Comparison of ENCODE assay signal across 20 cellular contexts in the genomic region with DNA sequence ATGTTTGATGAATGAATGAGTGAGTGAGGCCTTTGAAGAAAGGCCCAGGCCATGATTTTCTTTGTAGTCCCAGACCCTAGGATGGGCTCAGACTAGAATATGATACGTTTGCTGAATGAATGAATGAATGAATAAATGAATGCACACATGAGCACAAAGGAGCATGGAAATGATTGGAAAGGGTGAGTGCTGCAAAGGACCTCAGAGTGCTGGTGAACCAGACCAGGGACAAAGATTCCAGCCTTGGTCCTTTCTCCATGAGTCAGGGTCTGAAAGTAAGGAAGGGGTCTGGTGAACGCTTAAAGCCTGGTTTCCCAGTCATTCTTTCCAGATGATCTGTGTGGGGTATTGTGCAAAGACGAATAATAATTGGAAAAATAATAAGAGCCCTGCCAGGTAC. TPM values are rescaled to one million over a fixed set of nuclear protein-coding genes. Genes with fewer than 3 reads are reported as not detected.
DNase-seq lines count a peak whose midpoint lies in the region; ATAC-seq, FAIRE-seq and TF ChIP-seq lines count a peak whose summit lies in the region.
"Had no signal": no experiment of that assay in that cellular context is flagged by ENCODE, and none has a peak within 500 bp of the region (broad histone marks: within the 10 kb centered on the region; RNA-seq: fewer than 3 reads in every experiment).

No MANE protein-coding gene starts in this region.

- no peak for TF ChIP-seq EP300 in K562 (IDR thresholded peaks at IDR 0.05; ENCODE audit: low read length)

- peaks cover 4% of the 10 kb centered on the region for H3K9me3 ChIP-seq in CD8-positive, alpha-beta memory T cell (ENCODE audit: low read length)
- H3K9me3 ChIP-seq in RWPE2 (ENCODE audit: severe bottlenecking) (peaks cover 17% of the 10 kb centered on the region), K562 (replicated peaks; ENCODE audit: control insufficient read depth, insufficient read depth, low read depth, low read length) (no peaks in the 10 kb centered on the region; the same call in none of the 2 replicates)
- H3K9me3 ChIP-seq: BE2C had no signal

- H3K9me3 Mint-ChIP-seq in CD8-positive, alpha-beta memory T cell: peaks cover 3 to 19% (median 17%) of the 10 kb centered on the region in 5 donors
- H3K9me3 Mint-ChIP-seq in naive thymus-derived CD8-positive, alpha-beta T cell: peaks cover 0 to 23% (median 20%) of the 10 kb centered on the region in 9 donors
- peaks cover 8 to 30% (median 22%) of the 10 kb centered on the region in 7 donors for H3K9me3 Mint-ChIP-seq in CD14-positive monocyte

- no peak overlapping the region for H3K4me2 ChIP-seq in K562 (ENCODE audit: insufficient read depth, low read length)
- H3K4me2 ChIP-seq: GM23338 had no signal

- peaks cover 5% of the 10 kb centered on the region for H3K9me1 ChIP-seq in K562 (ENCODE audit: control insufficient read depth, insufficient read depth, low read length)

- no peak overlapping the region for H3K27ac ChIP-seq in CD8-positive, alpha-beta memory T cell (ENCODE audit: low read depth, low read length)
- H3K27ac ChIP-seq in RWPE2 (ENCODE audit: poor library complexity, severe bottlenecking) (no peak overlapping the region), K562 (ENCODE audit: extremely low read depth, low read depth, low read length) (no peak overlapping the region)
- H3K27ac ChIP-seq: C4-2B had no signal

- no peak overlapping the region for H3K4me3 Mint-ChIP-seq in CD8-positive, alpha-beta memory T cell
- H3K4me3 Mint-ChIP-seq in naive thymus-derived CD8-positive, alpha-beta T cell: no peak overlapping the region
- peak overlapping the region in 1 of 2 donors; percentile 18 for H3K4me3 Mint-ChIP-seq in CD14-positive monocyte
- H3K4me3 Mint-ChIP-seq: CD4-positive, alpha-beta memory T cell; GM23338 had no signal

- H3K36me3 ChIP-seq in CD8-positive, alpha-beta memory T cell (ENCODE audit: insufficient read depth, low read length): no peaks in the 10 kb centered on the region
- H3K36me3 ChIP-seq in RWPE2 (ENCODE audit: low read depth) (no peaks in the 10 kb centered on the region), K562 (ENCODE audit: control insufficient read depth, insufficient read depth, low read length) (no peaks in the 10 kb centered on the region)
- H3K36me3 ChIP-seq: BE2C had no signal

- no peaks in the 10 kb centered on the region for H3K79me2 ChIP-seq in K562 (ENCODE audit: control insufficient read depth, insufficient read depth, low read length)

- TF ChIP-seq POLR2A in K562 (conservative IDR thresholded peaks at IDR 0.05): no peak

- H3K4me3 ChIP-seq in CD8-positive, alpha-beta memory T cell (ENCODE audit: low read length): no peak overlapping the region
- H3K4me3 ChIP-seq in RWPE2 (ENCODE audit: severe bottlenecking) (no peak overlapping the region), K562 (no peak overlapping the region)
- H3K4me3 ChIP-seq: GM23338 had no signal

- H3K4me1 ChIP-seq in CD8-positive, alpha-beta memory T cell (ENCODE audit: insufficient read depth, low read length): peaks cover 26% of the 10 kb centered on the region
- H3K4me1 ChIP-seq in RWPE2 (ENCODE audit: insufficient read depth, poor library complexity, severe bottlenecking) (peaks cover 17% of the 10 kb centered on the region), K562 (replicated peaks in 1 of 2; ENCODE audit: control insufficient read depth in 2 of 2, insufficient read depth in 2 of 2, low read length in 2 of 2) (peaks cover 24 to 29% of the 10 kb centered on the region in 2 experiments)
- H3K4me1 ChIP-seq: BE2C had no signal

- H3K27me3 ChIP-seq in CD8-positive, alpha-beta memory T cell (ENCODE audit: insufficient read depth, low read length, poor library complexity, severe bottlenecking): no peaks in the 10 kb centered on the region
- H3K27me3 ChIP-seq in RWPE2 (ENCODE audit: insufficient read depth, poor library complexity, severe bottlenecking): no peaks in the 10 kb centered on the region
- no peaks in the 10 kb centered on the region; a peak in 1 of 5 replicates for H3K27me3 ChIP-seq in K562 (ENCODE audit: control insufficient read depth in 2 of 2, insufficient read depth in 2 of 2, low read length in 2 of 2)
- H3K27me3 ChIP-seq: BE2C had no signal

- H3K4me1 Mint-ChIP-seq in CD8-positive, alpha-beta memory T cell: peaks cover 23 to 33% (median 32%) of the 10 kb centered on the region in 3 donors
- peaks cover 14 to 33% (median 30%) of the 10 kb centered on the region in 4 donors for H3K4me1 Mint-ChIP-seq in naive thymus-derived CD8-positive, alpha-beta T cell
- H3K4me1 Mint-ChIP-seq in CD14-positive monocyte: peaks cover 44% of the 10 kb centered on the region

- no peak overlapping the region for H3K9ac ChIP-seq in K562 (ENCODE audit: insufficient read depth in 1 of 2, low read depth in 2 of 2, low read length in 2 of 2)

- POLR2A ChIA-PET in CD8-positive, alpha-beta memory T cell (lab: Charles Lee): no interaction called here
- POLR2A ChIA-PET in K562 (lab: Yijun Ruan, JAX): interaction anchor here (0.6 to 1.1 kb wide), 2 partner anchors 29 to 453 kb away, joined by 3 to 4 read pairs; no protein-coding TSS in a partner anchor
- POLR2A ChIA-PET in naive thymus-derived CD8-positive, alpha-beta T cell (lab: Charles Lee): no interaction called here

- no peaks in the 10 kb centered on the region for H4K20me1 ChIP-seq in K562 (replicated peaks; ENCODE audit: control insufficient read depth, insufficient read depth, low read length)

- in situ Hi-C loops in K562 (cut with MboI): no loop called here

- no peaks in the 10 kb centered on the region for H3K27me3 Mint-ChIP-seq in CD8-positive, alpha-beta memory T cell
- H3K27me3 Mint-ChIP-seq in naive thymus-derived CD8-positive, alpha-beta T cell: no peaks in the 10 kb centered on the region
- peaks cover 8 to 39% (median 18%) of the 10 kb centered on the region in 3 donors for H3K27me3 Mint-ChIP-seq in CD14-positive monocyte (ENCODE audit: low read depth in 3 of 3)
- H3K27me3 Mint-ChIP-seq: CD4-positive, alpha-beta memory T cell had no signal

- 30% methylated on average over 3 of the region's 3 CpGs for WGBS in K562 (ENCODE audit: insufficient coverage, low coverage, missing lambda C conversion rate)

- TF ChIP-seq CTCF in RWPE2 (IDR thresholded peaks at IDR 0.05; ENCODE audit: poor library complexity, severe bottlenecking) (no peak), K562 (IDR thresholded peaks at IDR 0.05 in 2 of 3, conservative IDR thresholded peaks at IDR 0.05 in 1 of 3; ENCODE audit: insufficient read depth in 2 of 3, low read depth in 1 of 3, low read length in 3 of 3) (no peak), CD14-positive monocyte (IDR thresholded peaks at IDR 0.05) (no peak)

- ATAC-seq in RWPE2 (ENCODE audit: low read depth) (no peak), K562 (no peak), HG02970 (IDR thresholded peaks at IDR 0.05; ENCODE audit: low FRiP score, unreplicated experiment) (no peak), HG03280 (IDR thresholded peaks at IDR 0.05; ENCODE audit: unreplicated experiment) (no peak), HG03378 (IDR thresholded peaks at IDR 0.05; ENCODE audit: unreplicated experiment) (no peak)
- ATAC-seq in naive thymus-derived CD8-positive, alpha-beta T cell: no peak
- ATAC-seq: GM23338 had no signal

- peak overlapping the region in 5 of 8 donors; percentile 7 to 93 (median 59) for H3K27ac Mint-ChIP-seq in CD8-positive, alpha-beta memory T cell
- H3K27ac Mint-ChIP-seq in naive thymus-derived CD8-positive, alpha-beta T cell: peak overlapping the region in 6 of 10 donors; percentile 20 to 72 (median 56)
- H3K27ac Mint-ChIP-seq in CD14-positive monocyte: no peak overlapping the region
- H3K27ac Mint-ChIP-seq: GM23338 had no signal

- no peak overlapping the region for H2AFZ ChIP-seq in K562 (ENCODE audit: low read depth, low read length)
- H2AFZ ChIP-seq: GM23338 had no signal

- DNase-seq in CD8-positive, alpha-beta memory T cell: no peak
- DNase-seq in RWPE2 (ENCODE audit: low spot score) (peak; percentile 0), K562 (ENCODE audit: extremely low read depth in 1 of 4, low spot score in 3 of 4) (no peak), CD14-positive monocyte (ENCODE audit: low spot score) (no peak)
- no peak for DNase-seq in naive thymus-derived CD8-positive, alpha-beta T cell
- DNase-seq: ACHN; BE2C; Calu3; CD4-positive, alpha-beta memory T cell; DMS79 treated with DMSO at 0.1 percent for 48 hours; GF-D8; HCEC 1CT had no signal

- H3K36me3 Mint-ChIP-seq in CD8-positive, alpha-beta memory T cell: peaks cover 0 to 4% (median 0%) of the 10 kb centered on the region in 3 donors
- peaks cover 0 to 12% (median 8%) of the 10 kb centered on the region in 3 donors for H3K36me3 Mint-ChIP-seq in naive thymus-derived CD8-positive, alpha-beta T cell
- peaks cover 2 to 3% of the 10 kb centered on the region in 2 donors for H3K36me3 Mint-ChIP-seq in CD14-positive monocyte
- H3K36me3 Mint-ChIP-seq: CD4-positive, alpha-beta memory T cell had no signal

- no TSS peak for BruUV-seq in K562 (replicated peaks; lab: Mats Ljungman, UMichigan)

- CTCF ChIA-PET in CD8-positive, alpha-beta memory T cell (lab: Charles Lee): no interaction called here
- CTCF ChIA-PET in K562 (lab: Yijun Ruan, JAX; ENCODE audit: low intra/inter-chr PET ratio): no interaction called here

- TF ChIP-seq RAD21 in K562 (CRISPR knock-in tag; conservative IDR thresholded peaks at IDR 0.05 in 1 of 2, IDR thresholded peaks at IDR 0.05 in 1 of 2): no peak

- FAIRE-seq in K562 (lab: Jason Lieb, UNC): no peak
- FAIRE-seq: A204.1, GM19239, H54 had no signal

- intact Hi-C loops in K562 (cut with micrococcal nuclease) (no loop called here), CD14-positive monocyte (cut with micrococcal nuclease) (loop anchor here (5.0 kb wide), 3 partner anchors 40 to 350 kb away; no protein-coding TSS in a partner anchor)

RNA-seq across cellular contexts. Expression of a gene that starts 40.0 kb away (rescaled TPM):
- 10 to 100 TPM; 60.4 to 60.6 TPM for total RNA-seq in CD8-positive, alpha-beta memory T cell
- polyA plus RNA-seq in CD8-positive, alpha-beta memory T cell: 65.2 TPM
- total RNA-seq in K562 (2011; cell fraction: chromatin; rRNA removed; ENCODE audit: low replicate concordance): 30.9 and 95.8 TPM in 2 replicates
- 81.3 and 96.7 TPM in 2 replicates for total RNA-seq in K562 (2011; cell fraction: nucleolus; rRNA removed)
- 48.8 and 57.7 TPM in 2 replicates for total RNA-seq in K562 (2011; cell fraction: nucleoplasm; rRNA removed)
- total RNA-seq in K562 (2014; rRNA removed): 130 and 161 TPM in 2 replicates
- total RNA-seq in K562 (2014; rRNA removed; fragmentation: Illumina TruSeq; extraction: Trizol): 63.9 and 87.5 TPM in 2 replicates
- 115 and 119 TPM in 2 replicates for total RNA-seq in K562 (2015; rRNA removed; fragmentation: Illumina TruSeq; extraction: Trizol)
- 102 and 104 TPM in 2 replicates for total RNA-seq in K562 (2021)
- polyA plus RNA-seq in K562 (2011; rRNA removed): 104 and 112 TPM in 2 replicates
- polyA plus RNA-seq in K562 (2011; cell fraction: cytosol; rRNA removed): 155 and 252 TPM in 2 replicates
- polyA plus RNA-seq in K562 (2011; cell fraction: nucleus; rRNA removed): 54.3 and 56.2 TPM in 2 replicates
- polyA plus RNA-seq in K562 (2012): 113 and 127 TPM in 2 replicates
- polyA plus RNA-seq in K562 (2014; fragmentation: Illumina TruSeq; extraction: Trizol): 159 and 185 TPM in 2 replicates
- 100 to 1,000 TPM; 204 to 243 TPM for polyA plus RNA-seq in K562 (2014; fragmentation: Nextera tagmentation; extraction: Ambion mirVana)
- polyA plus RNA-seq in K562 (2014; rRNA removed): 125 and 133 TPM in 2 replicates
- polyA minus RNA-seq in K562 (2011; rRNA and poly(A)+ RNA removed): 78.1 and 100 TPM in 2 replicates
- 41.0 and 52.2 TPM in 2 replicates for polyA minus RNA-seq in K562 (2011; cell fraction: cytosol; rRNA and poly(A)+ RNA removed)
- polyA minus RNA-seq in K562 (2011; cell fraction: nucleus; rRNA and poly(A)+ RNA removed): 41.9 and 47.8 TPM in 2 replicates
- total RNA-seq in naive thymus-derived CD8-positive, alpha-beta T cell: 10 to 100 TPM; 28.9 to 30.6 TPM
- polyA plus RNA-seq in naive thymus-derived CD8-positive, alpha-beta T cell: 10 to 100 TPM; 53.1 to 63.1 (median 53.7) TPM
- polyA plus RNA-seq in CD14-positive monocyte: 10 to 100 TPM; 41.4 to 45.3 TPM

RNA-seq across cellular contexts. Expression of a gene that starts 42.4 kb away (rescaled TPM):
- total RNA-seq in CD8-positive, alpha-beta memory T cell: 10 to 100 TPM; 16.4 to 17.5 TPM
- polyA plus RNA-seq in CD8-positive, alpha-beta memory T cell: not detected
- 511 and 945 TPM in 2 replicates for total RNA-seq in K562 (2011; cell fraction: chromatin; rRNA removed; ENCODE audit: low replicate concordance)
- 536 and 553 TPM in 2 replicates for total RNA-seq in K562 (2011; cell fraction: nucleolus; rRNA removed)
- total RNA-seq in K562 (2011; cell fraction: nucleoplasm; rRNA removed): 559 and 592 TPM in 2 replicates
- total RNA-seq in K562 (2014; rRNA removed): 124 and 144 TPM in 2 replicates
- 66.5 and 70.7 TPM in 2 replicates for total RNA-seq in K562 (2014; rRNA removed; fragmentation: Illumina TruSeq; extraction: Trizol)
- 25.8 and 27.0 TPM in 2 replicates for total RNA-seq in K562 (2015; rRNA removed; fragmentation: Illumina TruSeq; extraction: Trizol)
- 131 and 159 TPM in 2 replicates for total RNA-seq in K562 (2021)
- polyA plus RNA-seq in K562 (2011; rRNA removed): 271 and 467 TPM in 2 replicates
- polyA plus RNA-seq in K562 (2011; cell fraction: cytosol; rRNA removed): 222 and 346 TPM in 2 replicates
- polyA plus RNA-seq in K562 (2011; cell fraction: nucleus; rRNA removed): 1,880 and 1,961 TPM in 2 replicates
- polyA plus RNA-seq in K562 (2012): 112 and 555 TPM in 2 replicates
- polyA plus RNA-seq in K562 (2014; fragmentation: Illumina TruSeq; extraction: Trizol): 134 and 172 TPM in 2 replicates
- 10 to 100 TPM; 14.0 to 16.0 TPM for polyA plus RNA-seq in K562 (2014; fragmentation: Nextera tagmentation; extraction: Ambion mirVana)
- 179 and 182 TPM in 2 replicates for polyA plus RNA-seq in K562 (2014; rRNA removed)
- 359 and 374 TPM in 2 replicates for polyA minus RNA-seq in K562 (2011; rRNA and poly(A)+ RNA removed)
- polyA minus RNA-seq in K562 (2011; cell fraction: cytosol; rRNA and poly(A)+ RNA removed): 79.8 and 123 TPM in 2 replicates
- 310 and 397 TPM in 2 replicates for polyA minus RNA-seq in K562 (2011; cell fraction: nucleus; rRNA and poly(A)+ RNA removed)
- total RNA-seq in naive thymus-derived CD8-positive, alpha-beta T cell: 1 to 10 TPM; 4.5 to 5.6 TPM
- polyA plus RNA-seq in naive thymus-derived CD8-positive, alpha-beta T cell: not detected
- polyA plus RNA-seq in CD14-positive monocyte: 10 to 100 TPM; 19.0 to 32.0 TPM
- polyA plus RNA-seq: CD4-positive, alpha-beta memory T cell had no signal

Comparison
In these comparisons a context has a peak if more than half of its experiments do, and no peak if none do; other contexts are left out.
1. H3K27ac Mint-ChIP-seq: peak in CD8-positive, alpha-beta memory T cell (5 of 8) and naive thymus-derived CD8-positive, alpha-beta T cell (6 of 10); none in CD14-positive monocyte (0 of 7).
2. RNA of a gene that starts 42.4 kb away (polyA plus RNA-seq): 14.0 to 1,961 TPM in K562 and 19.0 to 32.0 TPM in CD14-positive monocyte; not detected in CD8-positive, alpha-beta memory T cell (single experiment) and not detected in naive thymus-derived CD8-positive, alpha-beta T cell; every median in the first group is over 10 times any median in the second.